In genomic region chr3:49217688-49218470, GRCh38 we compare ENCODE assay signal across 1 cellular context.
TF ChIP-seq lines count a peak whose summit lies in the region.

No MANE protein-coding gene starts in this region.

TF ChIP-seq in HepG2, 621 proteins besides CTCF, POLR2A, EP300 and RAD21:
- TF ChIP-seq MED13 (CRISPR knock-in tag; IDR thresholded peaks at IDR 0.05) = no peak
- TF ChIP-seq GATAD1 (CRISPR knock-in tag; IDR thresholded peaks at IDR 0.05) = no peak
- 0 out of 2 replicates have a peak, but pooled peaks have one; percentile 8 for TF ChIP-seq HDAC1 (CRISPR knock-in tag; IDR thresholded peaks at IDR 0.05)
- no peak for TF ChIP-seq EHMT2 (IDR thresholded peaks at IDR 0.05; ENCODE audit: borderline replicate concordance, low read depth, low read length)
- TF ChIP-seq ZNF720 (CRISPR knock-in tag; IDR thresholded peaks at IDR 0.05) = no peak
- TF ChIP-seq TOE1 (CRISPR knock-in tag; IDR thresholded peaks at IDR 0.05) = no peak
- no peak for TF ChIP-seq GZF1 (CRISPR knock-in tag; IDR thresholded peaks at IDR 0.05)
- TF ChIP-seq NPAS2 (CRISPR knock-in tag; IDR thresholded peaks at IDR 0.05; ENCODE audit: borderline replicate concordance) = 0 out of 2 replicates have a peak, but pooled peaks have one; percentile 16
- TF ChIP-seq IKZF5 (CRISPR knock-in tag; IDR thresholded peaks at IDR 0.05) = no peak
- TF ChIP-seq ZNF687 (CRISPR knock-in tag; IDR thresholded peaks at IDR 0.05) = 0 out of 2 replicates have a peak, but pooled peaks have one; percentile 9
- 0 out of 2 replicates have a peak, but pooled peaks have one; percentile 3 for TF ChIP-seq ARID4A (CRISPR knock-in tag; IDR thresholded peaks at IDR 0.05; ENCODE audit: borderline replicate concordance)
- TF ChIP-seq AHR (CRISPR knock-in tag; IDR thresholded peaks at IDR 0.05) = no peak
- TF ChIP-seq ISL2 (CRISPR knock-in tag; IDR thresholded peaks at IDR 0.05) = no peak
